In the genomic region with DNA sequence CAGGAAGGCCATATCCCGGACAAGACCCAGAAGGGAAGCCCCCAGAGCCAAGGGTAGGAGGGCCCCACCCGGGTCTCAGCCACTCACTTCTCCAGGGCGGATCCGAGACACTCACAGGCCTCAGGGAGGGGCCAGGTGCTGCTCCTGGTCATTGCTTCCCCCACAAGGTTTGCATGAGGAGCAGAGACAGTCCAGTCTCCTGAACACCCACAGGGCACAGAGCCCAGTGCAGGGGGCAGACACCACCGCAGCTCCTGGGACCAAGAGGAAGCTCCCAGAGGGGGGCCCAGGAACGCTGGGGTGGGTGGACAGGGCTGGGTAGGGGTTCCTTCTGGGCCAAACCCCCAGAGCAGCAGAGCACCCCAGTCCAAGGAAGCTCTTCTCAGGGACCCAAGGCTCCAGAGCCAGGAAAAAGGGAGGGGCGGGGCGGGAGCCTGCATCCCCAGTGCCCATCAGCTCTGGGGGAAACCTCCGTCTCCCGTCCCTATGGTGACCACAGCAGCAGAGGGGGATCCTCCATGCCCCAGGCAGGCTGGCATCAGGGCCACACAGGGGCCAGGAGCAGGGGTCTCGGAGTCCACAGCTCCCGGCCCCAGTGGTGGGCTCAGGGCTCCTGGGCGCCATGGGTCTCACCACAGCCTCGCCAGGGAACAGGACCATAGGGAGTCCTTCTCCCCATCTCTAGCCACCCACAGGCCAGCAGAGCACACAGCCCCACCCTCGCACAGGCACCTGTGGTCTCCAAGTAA, we compare ENCODE assay signal across 9 cellular contexts. TPM values are rescaled to one million over a fixed set of nuclear protein-coding genes. Genes with fewer than 3 reads are reported as not detected.
DNase-seq lines count a peak whose midpoint lies in the region; ATAC-seq, FAIRE-seq and TF ChIP-seq lines count a peak whose summit lies in the region.
"Had no signal": no experiment of that assay in that cellular context is flagged by ENCODE, and none has a peak within 500 bp of the region (broad histone marks: within the 10 kb centered on the region; RNA-seq: fewer than 3 reads in every experiment).

No MANE protein-coding gene starts in this region.

- peaks cover 4 to 10% (median 7%) of the 10 kb centered on the region in 3 donors for H3K4me1 Mint-ChIP-seq in IgD-negative memory B cell
- peaks cover 5 to 24% (median 15%) of the 10 kb centered on the region in 4 donors for H3K4me1 Mint-ChIP-seq in naive thymus-derived CD8-positive, alpha-beta T cell

- no peaks in the 10 kb centered on the region for H3K9me3 Mint-ChIP-seq in IgD-negative memory B cell
- no peaks in the 10 kb centered on the region for H3K9me3 Mint-ChIP-seq in naive thymus-derived CD8-positive, alpha-beta T cell

- H3K27ac Mint-ChIP-seq in IgD-negative memory B cell: peak overlapping the region; percentile 41 to 95 (median 77)
- peak overlapping the region; percentile 34 to 96 (median 88) for H3K27ac Mint-ChIP-seq in naive thymus-derived CD8-positive, alpha-beta T cell

- DNase-seq in AG10803 (ENCODE audit: low read depth): no peak
- no peak for DNase-seq in bronchial epithelial cell (ENCODE audit: low read depth)
- peak in 1 of 10 donors; percentile 61 for DNase-seq in naive thymus-derived CD8-positive, alpha-beta T cell
- DNase-seq in GM19238 (ENCODE audit: insufficient read length, low spot score): no peak
- DNase-seq in globus pallidus (ENCODE audit: low spot score): no peak
- DNase-seq in NCI-H774 (lab: John Stamatoyannopoulos, UW): no peak

- FAIRE-seq in bronchial epithelial cell (lab: Jason Lieb, UNC): no peak
- FAIRE-seq: small intestine had no signal

- POLR2A ChIA-PET in naive thymus-derived CD8-positive, alpha-beta T cell (lab: Charles Lee): interaction anchor here (0.7 to 2.7 kb wide), 16 partner anchors 9 to 292 kb away, joined by 3 to 61 read pairs (median 4); a partner anchor contains a TSS

- H3K36me3 ChIP-seq in bronchial epithelial cell (ENCODE audit: control insufficient read depth, insufficient read depth, low read length): peaks cover 11% of the 10 kb centered on the region

- H3K27me3 ChIP-seq in bronchial epithelial cell (ENCODE audit: control insufficient read depth, insufficient read depth, low read length): no peaks in the 10 kb centered on the region

- H3K4me3 Mint-ChIP-seq in IgD-negative memory B cell: peak overlapping the region; percentile 81 to 97 (median 91)
- peak overlapping the region; percentile 82 to 97 (median 90) for H3K4me3 Mint-ChIP-seq in naive thymus-derived CD8-positive, alpha-beta T cell

- peaks cover 3% of the 10 kb centered on the region for H3K36me3 Mint-ChIP-seq in IgD-negative memory B cell
- H3K36me3 Mint-ChIP-seq in naive thymus-derived CD8-positive, alpha-beta T cell: peaks cover 0 to 34% (median 2%) of the 10 kb centered on the region in 3 donors

- ATAC-seq in naive thymus-derived CD8-positive, alpha-beta T cell: peak in 1 of 2 donors; percentile 14
- ATAC-seq in GM21529 (IDR thresholded peaks at IDR 0.05; ENCODE audit: unreplicated experiment): no peak

- H3K27me3 Mint-ChIP-seq in IgD-negative memory B cell: no peaks in the 10 kb centered on the region
- no peaks in the 10 kb centered on the region for H3K27me3 Mint-ChIP-seq in naive thymus-derived CD8-positive, alpha-beta T cell

- no peak for TF ChIP-seq CTCF in AG10803 (conservative IDR thresholded peaks at IDR 0.05; ENCODE audit: low read length)
- no peak for TF ChIP-seq CTCF in bronchial epithelial cell (IDR thresholded peaks at IDR 0.05; ENCODE audit: insufficient read depth, low read length, severe bottlenecking)

- H3K4me3 ChIP-seq in AG10803 (ENCODE audit: low read length): peak overlapping the region; percentile 31
- H3K4me3 ChIP-seq in bronchial epithelial cell (ENCODE audit: low read depth, low read length): peak overlapping the region; percentile 10

RNA-seq across cellular contexts. Expression of a gene that starts 0.8 kb away (rescaled TPM):
- polyA plus RNA-seq in IgD-negative memory B cell: 69.8 TPM
- 104 and 113 TPM in 2 replicates for total RNA-seq in bronchial epithelial cell
- total RNA-seq in naive thymus-derived CD8-positive, alpha-beta T cell: 10 to 100 TPM; 32.4 to 33.3 TPM
- polyA plus RNA-seq in naive thymus-derived CD8-positive, alpha-beta T cell: 10 to 100 TPM; 57.4 to 66.6 (median 64.7) TPM

RNA-seq across cellular contexts. Expression of a gene that starts 10.6 kb away (rescaled TPM):
- 7.3 TPM for polyA plus RNA-seq in IgD-negative memory B cell
- total RNA-seq in bronchial epithelial cell: 44.2 and 46.3 TPM in 2 replicates
- total RNA-seq in naive thymus-derived CD8-positive, alpha-beta T cell: 10 to 100 TPM; 80.1 to 80.4 TPM
- 10 to 100 TPM; 19.5 to 38.1 (median 22.0) TPM for polyA plus RNA-seq in naive thymus-derived CD8-positive, alpha-beta T cell

RNA-seq across cellular contexts. Expression of a gene that starts 18.6 kb away (rescaled TPM):
- polyA plus RNA-seq in IgD-negative memory B cell: 1.6 TPM
- total RNA-seq in bronchial epithelial cell: 49.0 and 49.5 TPM in 2 replicates
- 10 to 100 TPM; 40.7 to 44.0 TPM for total RNA-seq in naive thymus-derived CD8-positive, alpha-beta T cell
- 1 to 10 TPM; 1.6 to 4.1 (median 2.2) TPM for polyA plus RNA-seq in naive thymus-derived CD8-positive, alpha-beta T cell

RNA-seq across cellular contexts. Expression of a gene that starts 25.8 kb away (rescaled TPM):
- polyA plus RNA-seq in IgD-negative memory B cell: 106 TPM
- total RNA-seq in bronchial epithelial cell: 35.3 and 64.0 TPM in 2 replicates
- total RNA-seq in naive thymus-derived CD8-positive, alpha-beta T cell: 10 to 100 TPM; 29.7 to 33.2 TPM
- 10 to 100 TPM; 38.9 to 61.9 (median 60.7) TPM for polyA plus RNA-seq in naive thymus-derived CD8-positive, alpha-beta T cell

RNA-seq across cellular contexts. Expression of a gene that starts 30.5 kb away (rescaled TPM):
- polyA plus RNA-seq in IgD-negative memory B cell: 7.2 TPM
- 3.7 and 7.6 TPM in 2 replicates for total RNA-seq in bronchial epithelial cell
- total RNA-seq in naive thymus-derived CD8-positive, alpha-beta T cell: 10 to 100 TPM in 1 of 2 experiments, 1 to 10 TPM in 1; 8.5 to 10.8 TPM
- polyA plus RNA-seq in naive thymus-derived CD8-positive, alpha-beta T cell: 10 to 100 TPM in 1 of 3 donors, 1 to 10 TPM in 2; 7.4 to 12.2 (median 8.5) TPM
